ENCODE assay signal across 8 cellular contexts in the genomic region with DNA sequence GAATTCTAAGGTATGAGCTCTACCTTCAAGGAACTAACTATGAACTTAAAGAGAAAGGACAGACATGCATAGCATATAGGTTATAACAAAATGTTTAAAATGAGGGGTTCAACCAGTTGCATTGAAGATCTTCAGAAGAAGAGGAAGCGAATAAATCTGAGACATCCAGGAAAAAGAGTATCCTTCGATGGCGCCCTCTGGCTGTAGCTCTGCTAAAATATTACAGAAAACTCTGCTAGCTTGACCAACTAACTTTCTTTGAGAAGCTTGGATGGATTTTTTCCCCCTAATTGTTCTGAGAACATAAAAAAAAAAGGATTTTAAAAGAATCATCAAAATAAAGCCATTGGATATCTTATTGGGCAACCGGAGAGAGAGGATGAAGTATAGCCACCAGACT.
DNase-seq lines count a peak whose midpoint lies in the region; ATAC-seq and TF ChIP-seq lines count a peak whose summit lies in the region.

No MANE protein-coding gene starts in this region.

- TF ChIP-seq CTCF in BJ (IDR thresholded peaks at IDR 0.05; ENCODE audit: insufficient read depth, low read depth, low read length) (peak; percentile 57), adrenal gland (IDR thresholded peaks at IDR 0.05) (peak in 5 of 6 experiments; percentile 21 to 35 (median 27)), right lobe of liver (IDR thresholded peaks at IDR 0.05) (peak; percentile 45 to 61 (median 52))

- H3K36me3 ChIP-seq in BJ (ENCODE audit: control insufficient read depth, insufficient read depth, low read length) = no peaks in the 10 kb centered on the region
- H3K36me3 ChIP-seq in adrenal gland (replicated peaks in 1 of 2) = no peaks in the 10 kb centered on the region
- no peaks in the 10 kb centered on the region for H3K36me3 ChIP-seq in right lobe of liver

- POLR2A ChIA-PET in BJ (lab: Charles Lee) = no interaction called here

- no peaks in the 10 kb centered on the region for H3K36me3 Mint-ChIP-seq in activated T-helper 1 cell treated with anti-CD3 and anti-CD28 coated beads, Interleukin-12 subunit alpha, Interleukin-12 subunit beta, Interleukin-2, Interleukin-4 antibody, amounts not matched to agents 30 ng/mL and 10 ng/mL and 1 ng/mL, durations not matched to agents 14 hours and 24 hours and 36 hours (ENCODE audit: low read depth)

- ATAC-seq in right lobe of liver = peak in 2 of 4 donors; percentile 28 to 33

- no peaks in the 10 kb centered on the region for H3K4me1 ChIP-seq in adrenal gland (replicated peaks in 1 of 2)
- H3K4me1 ChIP-seq in right lobe of liver = no peaks in the 10 kb centered on the region

- no peak for TF ChIP-seq POLR2A in adrenal gland (IDR thresholded peaks at IDR 0.05)
- no peak for TF ChIP-seq POLR2A in right lobe of liver (IDR thresholded peaks at IDR 0.05)

- 71 to 84% (median 74%) methylated on average over 4 of the region's 4 CpGs for WGBS in adrenal gland, 4 donors
- 47% methylated on average over 4 of the region's 4 CpGs for WGBS in right lobe of liver (ENCODE audit: insufficient coverage, low coverage, low lambda C conversion rate, missing lambda C conversion rate)

- H3K4me3 ChIP-seq in BJ (ENCODE audit: low read depth, low read length) (no peak overlapping the region), adrenal gland (no peak overlapping the region), right lobe of liver (no peak overlapping the region)

- no peaks in the 10 kb centered on the region for H3K9me3 ChIP-seq in adrenal gland (replicated peaks in 1 of 3)
- H3K9me3 ChIP-seq in right lobe of liver = no peaks in the 10 kb centered on the region

- H3K4me3 Mint-ChIP-seq in activated T-helper 1 cell treated with anti-CD3 and anti-CD28 coated beads, Interleukin-12 subunit alpha, Interleukin-12 subunit beta, Interleukin-2, Interleukin-4 antibody, amounts not matched to agents 30 ng/mL and 10 ng/mL and 1 ng/mL, durations not matched to agents 14 hours and 24 hours and 36 hours = no peak overlapping the region

- DNase-seq in BJ (ENCODE audit: low read depth) (no peak), HT-29 (ENCODE audit: low spot score) (peak; percentile 49), adrenal gland (peak in 4 of 7 donors; percentile 22 to 56 (median 26)), right lobe of liver (peak in 1 of 3 donors; percentile 51), SIG-M5 (lab: John Stamatoyannopoulos, UW) (no peak), GF-D8 (lab: John Stamatoyannopoulos, UW) (no peak)
- no peak for DNase-seq in stimulated activated CD4-positive, alpha-beta T cell treated with anti-CD3 and anti-CD28 coated beads, Interleukin-15, amount 100 ng/mL, for 24 hours
- no peak for DNase-seq in activated T-helper 1 cell treated with anti-CD3 and anti-CD28 coated beads, Interleukin-12 subunit alpha, Interleukin-12 subunit beta, Interleukin-2, Interleukin-4 antibody, amounts not matched to agents 30 ng/mL and 10 ng/mL and 1 ng/mL, durations not matched to agents 14 hours and 24 hours and 36 hours (ENCODE audit: low spot score)

- CTCF ChIA-PET in BJ (lab: Yijun Ruan, JAX) = interaction anchor here (0.6 to 5.5 kb wide), 28 partner anchors 9 to 879 kb away, joined by 3 to 31 read pairs (median 3); no protein-coding TSS in a partner anchor

- H3K4me1 Mint-ChIP-seq in activated T-helper 1 cell treated with anti-CD3 and anti-CD28 coated beads, Interleukin-12 subunit alpha, Interleukin-12 subunit beta, Interleukin-2, Interleukin-4 antibody, amounts not matched to agents 30 ng/mL and 10 ng/mL and 1 ng/mL, durations not matched to agents 14 hours and 24 hours and 36 hours (ENCODE audit: low read depth) = no peaks in the 10 kb centered on the region

- H3K9me3 Mint-ChIP-seq in activated T-helper 1 cell treated with anti-CD3 and anti-CD28 coated beads, Interleukin-12 subunit alpha, Interleukin-12 subunit beta, Interleukin-2, Interleukin-4 antibody, amounts not matched to agents 30 ng/mL and 10 ng/mL and 1 ng/mL, durations not matched to agents 14 hours and 24 hours and 36 hours = peaks cover 7% of the 10 kb centered on the region

- H3K27me3 ChIP-seq in BJ (ENCODE audit: control insufficient read depth, insufficient read depth, low read length) = no peaks in the 10 kb centered on the region
- no peaks in the 10 kb centered on the region for H3K27me3 ChIP-seq in adrenal gland
- no peaks in the 10 kb centered on the region for H3K27me3 ChIP-seq in right lobe of liver

- intact Hi-C loops in adrenal gland (cut with DNase I) = no loop called here
- intact Hi-C loops in right lobe of liver (cut with DNase I) = no loop called here
- intact Hi-C loops in activated T-helper 1 cell treated with anti-CD3 and anti-CD28 coated beads, Interleukin-12 subunit alpha, Interleukin-12 subunit beta, Interleukin-2, Interleukin-4 antibody, amounts not matched to agents 30 ng/mL and 10 ng/mL and 1 ng/mL, durations not matched to agents 14 hours and 24 hours and 36 hours (cut with micrococcal nuclease) = no loop called here

- no peaks in the 10 kb centered on the region for H3K27me3 Mint-ChIP-seq in activated T-helper 1 cell treated with anti-CD3 and anti-CD28 coated beads, Interleukin-12 subunit alpha, Interleukin-12 subunit beta, Interleukin-2, Interleukin-4 antibody, amounts not matched to agents 30 ng/mL and 10 ng/mL and 1 ng/mL, durations not matched to agents 14 hours and 24 hours and 36 hours (ENCODE audit: insufficient read depth)

- no peak overlapping the region for H3K27ac Mint-ChIP-seq in activated T-helper 1 cell treated with anti-CD3 and anti-CD28 coated beads, Interleukin-12 subunit alpha, Interleukin-12 subunit beta, Interleukin-2, Interleukin-4 antibody, amounts not matched to agents 30 ng/mL and 10 ng/mL and 1 ng/mL, durations not matched to agents 14 hours and 24 hours and 36 hours

- H3K27ac ChIP-seq in adrenal gland (no peak overlapping the region), right lobe of liver (no peak overlapping the region)

Comparison
In these comparisons a context has a peak if more than half of its experiments do, and no peak if none do; other contexts are left out.
1. DNase-seq: peak in HT-29 (single experiment) and adrenal gland (4 of 7); none in BJ (single experiment), stimulated activated CD4-positive, alpha-beta T cell treated with anti-CD3 and anti-CD28 coated beads, Interleukin-15, amount 100 ng/mL, for 24 hours (single experiment), SIG-M5 (single experiment), activated T-helper 1 cell treated with anti-CD3 and anti-CD28 coated beads, Interleukin-12 subunit alpha, Interleukin-12 subunit beta, Interleukin-2, Interleukin-4 antibody, amounts not matched to agents 30 ng/mL and 10 ng/mL and 1 ng/mL, durations not matched to agents 14 hours and 24 hours and 36 hours (single experiment) and GF-D8 (single experiment).
2. Peak in every context shown above with its lines, with median percentiles within 50 percentile points of each other: CTCF ChIP-seq.